In the genomic region with DNA sequence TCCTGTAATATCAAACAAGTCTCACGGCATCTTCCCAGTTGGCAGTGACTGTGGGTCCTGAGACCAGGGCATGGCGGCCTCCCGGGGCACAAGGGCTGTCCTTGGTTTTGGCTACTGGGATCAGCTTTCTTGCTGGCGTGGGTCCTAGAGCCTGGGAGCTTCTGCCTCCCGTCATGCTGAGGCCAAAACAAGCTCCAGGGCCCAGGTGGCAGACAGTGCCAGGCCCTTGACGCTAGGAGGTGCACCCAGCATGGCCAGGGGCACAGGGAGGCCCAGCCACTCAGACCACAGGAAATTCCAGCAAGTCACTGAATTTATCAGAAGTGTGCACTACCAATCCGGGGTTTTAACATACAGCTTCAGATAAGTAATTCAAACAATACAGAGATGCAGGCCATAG, we compare ENCODE assay signal across 27 cellular contexts.
A peak's percentile ranks its signal among the peaks of the same experiment; 100 is the strongest.
DNase-seq lines count a peak whose midpoint lies in the region; ATAC-seq lines count a peak whose summit lies in the region.
"Had no signal": no experiment of that assay in that cellular context is flagged by ENCODE, and none has a peak within 500 bp of the region (broad histone marks: within the 10 kb centered on the region; RNA-seq: fewer than 3 reads in every experiment).

No MANE protein-coding gene starts in this region.

- no peak overlapping the region for H3K27ac Mint-ChIP-seq in stimulated activated memory B cell treated with anti-CD40 and anti-IgM and Interleukin-4, amounts not matched to agents 10 μg/mL and 1 μg/mL and 100 μg/mL, for 72 hours
- H3K27ac Mint-ChIP-seq: activated CD4-positive, alpha-beta memory T cell treated with anti-CD3 and anti-CD28 coated beads, Interleukin-2, amount 10 ng/mL, durations not matched to agents 7 days and 5 days; activated naive CD8-positive, alpha-beta T cell; activated T-helper 17 cell treated with anti-CD3 and anti-CD28 coated beads, Interleukin-2, amount 50 U/mL, for 72 hours; naive thymus-derived CD8-positive, alpha-beta T cell had no signal

- H3K36me3 ChIP-seq in aorta (ENCODE audit: control insufficient read depth in 1 of 2, insufficient read depth in 2 of 2, low read length in 1 of 2), result peaks cover 3 to 7% of the 10 kb centered on the region in 2 donors

- H3K4me1 Mint-ChIP-seq in stimulated activated memory B cell treated with anti-CD40 and anti-IgM and Interleukin-4, amounts not matched to agents 10 μg/mL and 1 μg/mL and 100 μg/mL, for 72 hours, result no peaks in the 10 kb centered on the region
- H3K4me1 Mint-ChIP-seq: activated CD4-positive, alpha-beta memory T cell treated with anti-CD3 and anti-CD28 coated beads, Interleukin-2, amount 10 ng/mL, durations not matched to agents 7 days and 5 days; activated T-helper 17 cell treated with anti-CD3 and anti-CD28 coated beads, Interleukin-2, amount 50 U/mL, for 72 hours; central memory CD8-positive, alpha-beta T cell had no signal

- no peaks in the 10 kb centered on the region for H3K9me3 Mint-ChIP-seq in stimulated activated memory B cell treated with anti-CD40 and anti-IgM and Interleukin-4, amounts not matched to agents 10 μg/mL and 1 μg/mL and 100 μg/mL, for 72 hours
- H3K9me3 Mint-ChIP-seq: activated CD4-positive, alpha-beta memory T cell treated with anti-CD3 and anti-CD28 coated beads, Interleukin-2, amount 10 ng/mL, durations not matched to agents 7 days and 5 days; activated T-helper 17 cell treated with anti-CD3 and anti-CD28 coated beads, Interleukin-2, amount 50 U/mL, for 72 hours; central memory CD8-positive, alpha-beta T cell; naive thymus-derived CD8-positive, alpha-beta T cell had no signal

- ATAC-seq in Right ventricle myocardium superior (ENCODE audit: poor library complexity) (no peak), left ventricle myocardium superior (no peak), aorta (ENCODE audit: low FRiP score) (no peak), GM21423 (IDR thresholded peaks at IDR 0.05; ENCODE audit: unreplicated experiment) (no peak), GM19328 (IDR thresholded peaks at IDR 0.05; ENCODE audit: unreplicated experiment) (no peak)
- no peak for ATAC-seq in stimulated activated memory B cell treated with anti-CD40 and anti-IgM and Interleukin-4, amounts not matched to agents 10 μg/mL and 1 μg/mL and 100 μg/mL, for 72 hours
- ATAC-seq: activated T-helper 17 cell treated with anti-CD3 and anti-CD28 coated beads, Interleukin-2, amount 50 U/mL, for 72 hours; K562; naive thymus-derived CD8-positive, alpha-beta T cell; Panc1 had no signal

- DNase-seq in Right ventricle myocardium superior (peak; percentile 37), left ventricle myocardium superior (no peak), NCI-H2196 treated with DMSO at 0.1 percent for 48 hours (lab: John Stamatoyannopoulos, UW; ENCODE audit: unreplicated experiment) (peak; percentile 79), glomerular visceral epithelial cell (ENCODE audit: extremely low spot score) (peak; percentile 36), aorta (peak; percentile 24 to 32)
- DNase-seq: activated CD4-positive, alpha-beta memory T cell treated with anti-CD3 and anti-CD28 coated beads, Interleukin-2, amount 10 ng/mL, durations not matched to agents 7 days and 5 days; BE2C; GF-D8; glutamatergic neuron; H7; islet precursor cell; MM.1S; NCI-H2081 treated with DMSO at 0.1 percent for 48 hours; stimulated activated CD4-positive, alpha-beta T cell treated with anti-CD3 and anti-CD28 coated beads, Interleukin-1b, Interleukin-23, amount 100 ng/mL, for 48 hours; stimulated activated CD8-positive, alpha-beta memory T cell treated with anti-CD3 and anti-CD28 coated beads, Interleukin-4, amount 100 ng/mL, for 48 hours; stomach; tibial artery had no signal

- intact Hi-C loops in Right ventricle myocardium superior (cut with DNase I) (no loop called here), left ventricle myocardium superior (cut with micrococcal nuclease) (no loop called here), aorta (cut with DNase I) (no loop called here)

- 82% methylated on average over 7 of the region's 7 CpGs for WGBS in aorta, 2 donors

- H3K4me1 ChIP-seq in aorta (ENCODE audit: control insufficient read depth in 1 of 2, insufficient read depth in 2 of 2, low read length in 2 of 2), result no peaks in the 10 kb centered on the region
- H3K4me1 ChIP-seq: stomach, tibial artery had no signal

- peaks cover 90% of the 10 kb centered on the region for H3K36me3 Mint-ChIP-seq in stimulated activated memory B cell treated with anti-CD40 and anti-IgM and Interleukin-4, amounts not matched to agents 10 μg/mL and 1 μg/mL and 100 μg/mL, for 72 hours

- H3K27ac ChIP-seq in aorta (ENCODE audit: low read depth in 1 of 2, low read length in 2 of 2), result no peak overlapping the region
- H3K27ac ChIP-seq: skin epidermis, stomach, tibial artery had no signal

- H3K4me3 ChIP-seq in aorta (ENCODE audit: low read length in 2 of 2), result no peak overlapping the region
- H3K4me3 ChIP-seq: K562, skin epidermis, stomach, tibial artery had no signal

- H3K27me3 ChIP-seq in aorta (ENCODE audit: control insufficient read depth in 1 of 2, insufficient read depth in 2 of 2, low read length in 1 of 2), result no peaks in the 10 kb centered on the region
- H3K27me3 ChIP-seq: BE2C, stomach, tibial artery had no signal

- H3K4me3 Mint-ChIP-seq in stimulated activated memory B cell treated with anti-CD40 and anti-IgM and Interleukin-4, amounts not matched to agents 10 μg/mL and 1 μg/mL and 100 μg/mL, for 72 hours, result no peak overlapping the region
- H3K4me3 Mint-ChIP-seq: activated CD4-positive, alpha-beta memory T cell treated with anti-CD3 and anti-CD28 coated beads, Interleukin-2, amount 10 ng/mL, durations not matched to agents 7 days and 5 days; activated naive CD8-positive, alpha-beta T cell; activated T-helper 17 cell treated with anti-CD3 and anti-CD28 coated beads, Interleukin-2, amount 50 U/mL, for 72 hours; central memory CD8-positive, alpha-beta T cell; naive thymus-derived CD8-positive, alpha-beta T cell had no signal

- no peaks in the 10 kb centered on the region for H3K27me3 Mint-ChIP-seq in stimulated activated memory B cell treated with anti-CD40 and anti-IgM and Interleukin-4, amounts not matched to agents 10 μg/mL and 1 μg/mL and 100 μg/mL, for 72 hours
- H3K27me3 Mint-ChIP-seq: activated CD4-positive, alpha-beta memory T cell treated with anti-CD3 and anti-CD28 coated beads, Interleukin-2, amount 10 ng/mL, durations not matched to agents 7 days and 5 days; activated naive CD8-positive, alpha-beta T cell; activated T-helper 17 cell treated with anti-CD3 and anti-CD28 coated beads, Interleukin-2, amount 50 U/mL, for 72 hours; central memory CD8-positive, alpha-beta T cell; naive thymus-derived CD8-positive, alpha-beta T cell had no signal

- H3K9me3 ChIP-seq in aorta (ENCODE audit: control insufficient read depth, low read length), result no peaks in the 10 kb centered on the region
- H3K9me3 ChIP-seq: BE2C, stomach, tibial artery had no signal
